In genomic region chr12:55985976-55986375, GRCh38 we compare ENCODE assay signal across 10 cellular contexts. TPM values are rescaled to one million over a fixed set of nuclear protein-coding genes. Genes with fewer than 3 reads are reported as not detected.
DNase-seq lines count a peak whose midpoint lies in the region; ATAC-seq and TF ChIP-seq lines count a peak whose summit lies in the region.
"Not testable (repeated sequence)": the region's sequence is repeated elsewhere in the genome, so short reads cannot be mapped to it uniquely, and the experiment has no call there.
"Had no signal": no experiment of that assay in that cellular context is flagged by ENCODE, and none has a peak within 500 bp of the region (broad histone marks: within the 10 kb centered on the region; RNA-seq: fewer than 3 reads in every experiment).

No MANE protein-coding gene starts in this region.

- H3K4me3 Mint-ChIP-seq in GM23338; T-helper 17 cell; brain; endothelial cell (ENCODE audit: unreplicated experiment); stimulated activated effector memory CD8-positive, alpha-beta T cell treated with anti-CD3 and anti-CD28 coated beads, Interleukin-12 subunit alpha, Interleukin-12 subunit beta, amount 100 ng/mL, for 72 hours: not testable (repeated sequence)

- not testable (repeated sequence) for H2AFZ ChIP-seq in GM23338

- not testable (repeated sequence) for H3K4me3 ChIP-seq in GM23338; cardiac muscle cell; neutrophil (ENCODE audit: low read depth in 1 of 2, low read length in 1 of 2)

- H3K27ac ChIP-seq in GM23338 (ENCODE audit: low read depth) (0 out of 2 replicates have a peak overlapping the region, but pooled peaks have one; percentile 67), cardiac muscle cell (peak overlapping the region; percentile 14), neutrophil (peak overlapping the region; percentile 73)

- not testable (repeated sequence) for H3K27me3 Mint-ChIP-seq in GM23338 (ENCODE audit: insufficient read depth, low read depth, poor library complexity); T-helper 17 cell; brain; endothelial cell (ENCODE audit: unreplicated experiment)

- H3K27ac Mint-ChIP-seq in GM23338 (peak overlapping the region; percentile 81), T-helper 17 cell (peak overlapping the region; percentile 21), brain (peak overlapping the region in 4 of 5 experiments; percentile 3 to 75 (median 38)), endothelial cell (ENCODE audit: unreplicated experiment) (peak overlapping the region; percentile 52)
- H3K27ac Mint-ChIP-seq in activated naive CD4-positive, alpha-beta T cell treated with anti-CD3 and anti-CD28 coated beads, Interleukin-2, amount 50 U/mL, for 72 hours = peak overlapping the region; percentile 56 to 66
- peak overlapping the region; percentile 50 for H3K27ac Mint-ChIP-seq in stimulated activated effector memory CD8-positive, alpha-beta T cell treated with anti-CD3 and anti-CD28 coated beads, Interleukin-12 subunit alpha, Interleukin-12 subunit beta, amount 100 ng/mL, for 72 hours

- not testable (repeated sequence) for H3K9me3 ChIP-seq in T-helper 17 cell (ENCODE audit: control insufficient read depth, low read length, poor library complexity, severe bottlenecking); cardiac muscle cell (ENCODE audit: low read depth); neutrophil

- not testable (repeated sequence) for TF ChIP-seq CTCF in GM23338 (conservative IDR thresholded peaks at IDR 0.05; ENCODE audit: low read depth in 2 of 2); brain (conservative IDR thresholded peaks at IDR 0.05); endothelial cell (IDR thresholded peaks at IDR 0.05; ENCODE audit: unreplicated experiment); cardiac muscle cell (IDR thresholded peaks at IDR 0.05; ENCODE audit: low read depth, low read length); neutrophil (IDR thresholded peaks at IDR 0.05)

- not testable (repeated sequence) for H3K79me2 ChIP-seq in GM23338 (replicated peaks; ENCODE audit: insufficient read depth)

- H3K36me3 Mint-ChIP-seq in GM23338 (ENCODE audit: low read depth) = peaks cover 54% of the 10 kb centered on the region
- not testable (repeated sequence) for H3K36me3 Mint-ChIP-seq in T-helper 17 cell (ENCODE audit: low read depth)
- H3K36me3 Mint-ChIP-seq in activated naive CD4-positive, alpha-beta T cell treated with anti-CD3 and anti-CD28 coated beads, Interleukin-2, amount 50 U/mL, for 72 hours = peaks cover 6 to 13% of the 10 kb centered on the region in 2 donors
- H3K36me3 Mint-ChIP-seq in brain = peaks cover 76% of the 10 kb centered on the region
- peaks cover 47% of the 10 kb centered on the region for H3K36me3 Mint-ChIP-seq in endothelial cell (ENCODE audit: low read depth, unreplicated experiment)
- peaks cover 96% of the 10 kb centered on the region for H3K36me3 Mint-ChIP-seq in stimulated activated effector memory CD8-positive, alpha-beta T cell treated with anti-CD3 and anti-CD28 coated beads, Interleukin-12 subunit alpha, Interleukin-12 subunit beta, amount 100 ng/mL, for 72 hours

- not testable (repeated sequence) for H3K9me3 Mint-ChIP-seq in GM23338; activated naive CD4-positive, alpha-beta T cell treated with anti-CD3 and anti-CD28 coated beads, Interleukin-2, amount 50 U/mL, for 72 hours; brain; endothelial cell (ENCODE audit: unreplicated experiment); stimulated activated effector memory CD8-positive, alpha-beta T cell treated with anti-CD3 and anti-CD28 coated beads, Interleukin-12 subunit alpha, Interleukin-12 subunit beta, amount 100 ng/mL, for 72 hours

- H3K4me1 ChIP-seq in GM23338 (ENCODE audit: insufficient read depth); cardiac muscle cell (ENCODE audit: low read depth): not testable (repeated sequence)
- peaks cover 46 to 58% of the 10 kb centered on the region in 2 experiments for H3K4me1 ChIP-seq in neutrophil (ENCODE audit: control insufficient read depth in 1 of 2, insufficient read depth in 1 of 2, low read depth in 1 of 2, low read length in 1 of 2)

- not testable (repeated sequence) for H3K9me2 ChIP-seq in GM23338 (ENCODE audit: insufficient read depth)

- not testable (repeated sequence) for DNase-seq in GM23338 (ENCODE audit: low spot score); T-helper 17 cell; endothelial cell (ENCODE audit: low spot score); cardiac muscle cell (ENCODE audit: low read depth in 1 of 2, low spot score in 1 of 2); stimulated activated effector memory CD8-positive, alpha-beta T cell treated with anti-CD3 and anti-CD28 coated beads, Interleukin-12 subunit alpha, Interleukin-12 subunit beta, amount 100 ng/mL, for 72 hours (ENCODE audit: low spot score in 2 of 2)
- peak in 1 of 2 donors; percentile 7 for DNase-seq in activated naive CD4-positive, alpha-beta T cell treated with anti-CD3 and anti-CD28 coated beads, Interleukin-2, amount 50 U/mL, for 72 hours (ENCODE audit: low spot score in 2 of 2)

- peaks cover 20% of the 10 kb centered on the region for H3K36me3 ChIP-seq in GM23338 (ENCODE audit: insufficient read depth)
- peaks cover 43% of the 10 kb centered on the region for H3K36me3 ChIP-seq in cardiac muscle cell
- peaks cover 63% of the 10 kb centered on the region for H3K36me3 ChIP-seq in neutrophil

- H4K20me1 ChIP-seq in GM23338 (replicated peaks; ENCODE audit: insufficient read depth) = not testable (repeated sequence)

- H3K27me3 ChIP-seq in GM23338 (ENCODE audit: insufficient read depth); cardiac muscle cell; neutrophil: not testable (repeated sequence)

- H3K4me1 Mint-ChIP-seq in GM23338; T-helper 17 cell; brain; endothelial cell (ENCODE audit: unreplicated experiment); stimulated activated effector memory CD8-positive, alpha-beta T cell treated with anti-CD3 and anti-CD28 coated beads, Interleukin-12 subunit alpha, Interleukin-12 subunit beta, amount 100 ng/mL, for 72 hours: not testable (repeated sequence)

- H3F3A ChIP-seq in GM23338 (replicated peaks; ENCODE audit: low read depth) = peaks cover 19% of the 10 kb centered on the region; the same call in 1 of the 2 replicates

- H3K4me2 ChIP-seq in GM23338 = not testable (repeated sequence)

- not testable (repeated sequence) for ATAC-seq in GM23338; T-helper 17 cell; activated naive CD4-positive, alpha-beta T cell treated with anti-CD3 and anti-CD28 coated beads, Interleukin-2, amount 50 U/mL, for 72 hours; stimulated activated effector memory CD8-positive, alpha-beta T cell treated with anti-CD3 and anti-CD28 coated beads, Interleukin-12 subunit alpha, Interleukin-12 subunit beta, amount 100 ng/mL, for 72 hours

RNA-seq across cellular contexts. Expression of gene SUOX, which starts 11.1 kb away (rescaled TPM):
- 21.9 and 27.5 TPM in 2 replicates for total RNA-seq in GM23338 (2014; rRNA removed; shearing (Covaris generic))
- polyA plus RNA-seq in GM23338 (2016; fragmentation: Nextera tagmentation; extraction: Ambion mirVana) = 13.9 and 14.0 TPM in 2 replicates
- total RNA-seq in T-helper 17 cell = 1 to 10 TPM; 1.5 to 2.2 TPM
- total RNA-seq in activated naive CD4-positive, alpha-beta T cell treated with anti-CD3 and anti-CD28 coated beads, Interleukin-2, amount 50 U/mL, for 72 hours = 10 to 100 TPM in 1 of 2 donors, 1 to 10 TPM in 1; 5.7 to 15.5 TPM
- 18.4 TPM for polyA plus RNA-seq in brain (ENCODE audit: insufficient read depth, low read depth, low replicate concordance)
- 31.6 TPM for total RNA-seq in endothelial cell (ENCODE audit: unreplicated experiment)
- 38.2 and 52.4 TPM in 2 replicates for total RNA-seq in cardiac muscle cell
- 45.3 and 59.6 TPM in 2 replicates for polyA plus RNA-seq in cardiac muscle cell

RNA-seq across cellular contexts. Expression of gene RAB5B, which starts 12.1 kb away (rescaled TPM):
- 43.7 and 46.5 TPM in 2 replicates for total RNA-seq in GM23338 (2014; rRNA removed; shearing (Covaris generic))
- polyA plus RNA-seq in GM23338 (2016; fragmentation: Nextera tagmentation; extraction: Ambion mirVana) (18.6 and 19.7 TPM in 2 replicates), brain (ENCODE audit: insufficient read depth, low read depth, low replicate concordance) (156 TPM), cardiac muscle cell (154 and 157 TPM in 2 replicates)
- total RNA-seq in T-helper 17 cell (10 to 100 TPM; 56.4 to 57.0 TPM), endothelial cell (ENCODE audit: unreplicated experiment) (130 TPM), cardiac muscle cell (87.9 and 104 TPM in 2 replicates)
- 10 to 100 TPM; 43.1 to 51.8 TPM for total RNA-seq in activated naive CD4-positive, alpha-beta T cell treated with anti-CD3 and anti-CD28 coated beads, Interleukin-2, amount 50 U/mL, for 72 hours

RNA-seq across cellular contexts. Expression of gene CDK2, which starts 19.3 kb away (rescaled TPM):
- 27.7 and 31.0 TPM in 2 replicates for total RNA-seq in GM23338 (2014; rRNA removed; shearing (Covaris generic))
- polyA plus RNA-seq in GM23338 (2016; fragmentation: Nextera tagmentation; extraction: Ambion mirVana) = 14.1 and 15.2 TPM in 2 replicates
- 10 to 100 TPM; 12.2 to 18.7 TPM for total RNA-seq in T-helper 17 cell
- total RNA-seq in activated naive CD4-positive, alpha-beta T cell treated with anti-CD3 and anti-CD28 coated beads, Interleukin-2, amount 50 U/mL, for 72 hours = 100 to 1,000 TPM; 116 to 144 TPM
- 52.2 TPM for polyA plus RNA-seq in brain (ENCODE audit: insufficient read depth, low read depth, low replicate concordance)
- 43.0 TPM for total RNA-seq in endothelial cell (ENCODE audit: unreplicated experiment)
- total RNA-seq in cardiac muscle cell = 31.3 and 31.4 TPM in 2 replicates
- 33.9 and 40.8 TPM in 2 replicates for polyA plus RNA-seq in cardiac muscle cell

RNA-seq across cellular contexts. Expression of gene PMEL, which starts 20.1 kb away (rescaled TPM):
- 81.6 and 108 TPM in 2 replicates for total RNA-seq in GM23338 (2014; rRNA removed; shearing (Covaris generic))
- polyA plus RNA-seq in GM23338 (2016; fragmentation: Nextera tagmentation; extraction: Ambion mirVana) (64.5 and 68.1 TPM in 2 replicates), brain (ENCODE audit: insufficient read depth, low read depth, low replicate concordance) (1.5 TPM), cardiac muscle cell (15.5 and 15.7 TPM in 2 replicates)
- total RNA-seq in T-helper 17 cell (under 1 TPM in 1 of 2 donors, not detected in 1; 0.63 TPM), endothelial cell (ENCODE audit: unreplicated experiment) (136 TPM), cardiac muscle cell (9.0 and 11.3 TPM in 2 replicates)
- 1 to 10 TPM; 1.2 to 5.6 TPM for total RNA-seq in activated naive CD4-positive, alpha-beta T cell treated with anti-CD3 and anti-CD28 coated beads, Interleukin-2, amount 50 U/mL, for 72 hours
- total RNA-seq: CD4-positive, alpha-beta T cell; CD8-positive, alpha-beta T cell had no signal

RNA-seq across cellular contexts. Expression of gene IKZF4, which starts 34.9 kb away (rescaled TPM):
- 9.0 and 12.2 TPM in 2 replicates for total RNA-seq in GM23338 (2014; rRNA removed; shearing (Covaris generic))
- polyA plus RNA-seq in GM23338 (2016; fragmentation: Nextera tagmentation; extraction: Ambion mirVana) = 4.3 and 4.6 TPM in 2 replicates
- 1 to 10 TPM; 3.9 to 9.4 TPM for total RNA-seq in T-helper 17 cell
- total RNA-seq in activated naive CD4-positive, alpha-beta T cell treated with anti-CD3 and anti-CD28 coated beads, Interleukin-2, amount 50 U/mL, for 72 hours = 10 to 100 TPM; 17.0 to 19.5 TPM
- 6.4 TPM for polyA plus RNA-seq in brain (ENCODE audit: insufficient read depth, low read depth, low replicate concordance)
- total RNA-seq in endothelial cell (ENCODE audit: unreplicated experiment) = 3.0 TPM
- 9.7 and 11.5 TPM in 2 replicates for total RNA-seq in cardiac muscle cell
- polyA plus RNA-seq in cardiac muscle cell = 12.5 and 18.1 TPM in 2 replicates

Comparison
In these comparisons a context has a peak if more than half of its experiments do, and no peak if none do; other contexts are left out.
1. H3K27ac ChIP-seq: peak in every context shown above with its lines; median percentile 73 in neutrophil; 67 in GM23338; 14 in cardiac muscle cell.
2. H3K27ac Mint-ChIP-seq: peak in every context shown above with its lines; median percentile 81 in GM23338; 61 in activated naive CD4-positive, alpha-beta T cell treated with anti-CD3 and anti-CD28 coated beads, Interleukin-2, amount 50 U/mL, for 72 hours; 52 in endothelial cell; 50 in stimulated activated effector memory CD8-positive, alpha-beta T cell treated with anti-CD3 and anti-CD28 coated beads, Interleukin-12 subunit alpha, Interleukin-12 subunit beta, amount 100 ng/mL, for 72 hours; 38 in brain; 21 in T-helper 17 cell.